In the genomic region with DNA sequence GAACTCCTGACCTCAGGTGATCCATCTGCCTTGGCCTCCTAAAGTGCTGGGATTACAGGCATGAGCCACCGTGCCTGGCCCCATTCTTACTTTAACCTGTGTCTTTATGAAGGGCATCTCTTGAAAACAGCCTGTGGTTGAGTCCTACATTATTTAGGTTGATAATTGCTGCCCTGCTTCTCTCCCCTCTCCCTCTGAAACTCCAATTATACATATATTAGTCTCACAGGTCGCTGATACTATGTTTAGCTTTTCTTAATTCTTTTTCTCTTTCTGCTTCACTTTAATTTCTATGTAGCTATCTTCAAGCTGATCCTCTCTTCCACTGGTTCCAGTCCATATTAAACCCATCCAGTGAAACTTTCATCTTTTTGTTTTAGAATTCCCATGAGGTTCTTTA, we compare ENCODE assay signal across 35 cellular contexts.
"Had no signal": no experiment of that assay in that cellular context is flagged by ENCODE, and none has a peak within 500 bp of the region (broad histone marks: within the 10 kb centered on the region; RNA-seq: fewer than 3 reads in every experiment).

No MANE protein-coding gene starts in this region.

- DNase-seq: Karpas-422, Kasumi-1, MG63, MM.1S, MV-4-11, NCI-H1048, NCI-H1092, NCI-H1092 treated with DMSO at 0.1 percent for 48 hours, NCI-H1105, NCI-H1105 treated with DMSO at 0.1 percent for 48 hours, NCI-H1417, NCI-H1417 treated with DMSO at 0.1 percent for 48 hours, NCI-H1436, NCI-H1436 treated with DMSO at 0.1 percent for 48 hours, NCI-H146, NCI-H1694, NCI-H1694 treated with DMSO at 0.1 percent for 48 hours, NCI-H187, NCI-H187 treated with DMSO at 0.1 percent for 48 hours, NCI-H1930, NCI-H2029, NCI-H2029 treated with DMSO at 0.1 percent for 48 hours, NCI-H2081, NCI-H2081 treated with DMSO at 0.1 percent for 48 hours, NCI-H2107, NCI-H2171, NCI-H2171 treated with DMSO at 0.1 percent for 48 hours, NCI-H2227 treated with DMSO at 0.1 percent for 48 hours, NCI-H226, NCI-H345, NCI-H446, NCI-H446 treated with DMSO at 0.1 percent for 48 hours, NCI-H510A, NCI-H510A treated with DMSO at 0.1 percent for 48 hours, NCI-H524 had no signal

- H3K4me3 ChIP-seq: MG63 had no signal

- H3K36me3 ChIP-seq: MG63 had no signal
